ENCODE assay signal across 12 cellular contexts in the genomic region with DNA sequence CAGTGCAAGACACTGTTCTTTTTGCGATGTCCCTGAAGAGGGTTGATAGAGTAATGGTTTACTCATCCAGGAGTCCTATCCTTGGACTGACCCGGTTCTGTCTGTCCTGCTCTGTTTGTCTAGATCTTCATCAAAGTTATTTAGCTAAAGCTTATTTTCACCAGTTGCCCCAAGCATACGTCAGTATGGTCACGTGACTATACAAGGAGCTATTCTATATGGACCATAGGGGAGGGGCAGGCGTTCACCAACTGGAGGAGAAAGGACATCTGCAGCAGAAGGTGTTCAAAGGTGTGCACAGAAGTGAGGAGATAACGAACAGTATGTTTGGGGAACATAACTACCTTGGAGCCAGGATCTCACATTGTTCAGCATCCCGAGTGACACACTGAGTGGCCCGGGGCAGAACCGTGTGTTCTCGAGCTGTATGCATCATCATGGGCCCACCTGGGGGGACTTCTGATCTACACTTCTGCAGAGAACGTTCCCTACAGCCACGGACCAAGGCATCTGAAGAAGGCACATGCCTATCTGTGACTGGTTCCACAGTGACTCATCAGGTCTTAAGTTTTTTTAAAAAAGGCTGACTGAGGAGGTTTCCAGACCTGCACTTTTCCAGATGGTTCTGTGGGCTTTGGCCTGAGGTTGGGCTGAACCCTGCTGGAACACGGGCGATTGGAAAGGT.
DNase-seq lines count a peak whose midpoint lies in the region; ATAC-seq, FAIRE-seq and TF ChIP-seq lines count a peak whose summit lies in the region.
"Had no signal": no experiment of that assay in that cellular context is flagged by ENCODE, and none has a peak within 500 bp of the region (broad histone marks: within the 10 kb centered on the region; RNA-seq: fewer than 3 reads in every experiment).

No MANE protein-coding gene starts in this region.

- in situ Hi-C loops in G401 (cut with HindIII; ENCODE audit: low sequenced_read_pairs), result no loop called here

- H3K9me3 ChIP-seq in PC-9 (ENCODE audit: insufficient read depth, low read depth) (no peaks in the 10 kb centered on the region), endothelial cell of umbilical vein (replicated peaks; ENCODE audit: control insufficient read depth, insufficient read depth, low read length) (no peaks in the 10 kb centered on the region)
- H3K9me3 ChIP-seq: BE2C had no signal

- no peak for ATAC-seq in GM19324 (IDR thresholded peaks at IDR 0.05; ENCODE audit: low FRiP score, unreplicated experiment)
- ATAC-seq: Right ventricle myocardium inferior had no signal

- no peak for TF ChIP-seq CTCF in PC-9 (conservative IDR thresholded peaks at IDR 0.05)
- TF ChIP-seq CTCF in endothelial cell of umbilical vein (IDR thresholded peaks at IDR 0.05; ENCODE audit: extremely low read depth in 1 of 2, insufficient read depth in 1 of 2, low read depth in 1 of 2, low read length in 2 of 2), result no peak

- POLR2A ChIA-PET in PC-9 (lab: Charles Lee; ENCODE audit: unreplicated experiment), result no interaction called here
- POLR2A ChIA-PET in endothelial cell of umbilical vein (lab: Charles Lee), result no interaction called here

- no peaks in the 10 kb centered on the region for H3K9me1 ChIP-seq in endothelial cell of umbilical vein (replicated peaks; ENCODE audit: control insufficient read depth, extremely low read depth, insufficient read depth, low read length)

- H3K9me3 Mint-ChIP-seq in activated naive CD8-positive, alpha-beta T cell treated with anti-CD3 and anti-CD28 coated beads for 36 hours, result no peaks in the 10 kb centered on the region

- H3K4me2 ChIP-seq in PC-9 (0 out of 2 replicates have a peak overlapping the region, but pooled peaks have one; percentile 5), endothelial cell of umbilical vein (ENCODE audit: insufficient read depth, low read length) (no peak overlapping the region)

- H3K27ac ChIP-seq in PC-9 (no peak overlapping the region), endothelial cell of umbilical vein (ENCODE audit: insufficient read depth, low read depth, low read length) (no peak overlapping the region)

- no peak overlapping the region for H3K9ac ChIP-seq in endothelial cell of umbilical vein (replicated peaks; ENCODE audit: extremely low read depth, insufficient read depth, low read length)

- BruUV-seq in PC-9 (replicated peaks; lab: Mats Ljungman, UMichigan) (no TSS peak), endothelial cell of umbilical vein (replicated peaks; lab: Mats Ljungman, UMichigan) (no TSS peak)

- no peak for FAIRE-seq in endothelial cell of umbilical vein (lab: Jason Lieb, UNC)

- no peak overlapping the region for H2AFZ ChIP-seq in PC-9
- H2AFZ ChIP-seq in endothelial cell of umbilical vein (ENCODE audit: low read depth, low read length), result no peak overlapping the region

- H3K4me1 ChIP-seq in PC-9 (replicated peaks; ENCODE audit: insufficient read depth) (peaks cover 39% of the 10 kb centered on the region), endothelial cell of umbilical vein (ENCODE audit: control insufficient read depth, extremely low read depth, insufficient read depth, low read length) (peaks cover 7% of the 10 kb centered on the region)
- H3K4me1 ChIP-seq: BE2C had no signal

- no peak overlapping the region for H3K4me3 ChIP-seq in PC-9
- H3K4me3 ChIP-seq in endothelial cell of umbilical vein (replicated peaks in 1 of 3; ENCODE audit: insufficient read depth in 1 of 3, low read depth in 1 of 3, low read length in 3 of 3), result no peak overlapping the region

- intact Hi-C loops in PC-9 (cut with micrococcal nuclease; ENCODE audit: unreplicated experiment) (no loop called here), endothelial cell of umbilical vein (cut with micrococcal nuclease) (no loop called here)

- no peak for TF ChIP-seq POLR2A in endothelial cell of umbilical vein (IDR thresholded peaks at IDR 0.05; ENCODE audit: low read depth, low read length)

- peak; percentile 35 for DNase-seq in activated T-cell treated with anti-CD3 and anti-CD28 coated beads, Interleukin-2, amount 50 U/mL, for 48 hours
- DNase-seq in activated T-cell treated with anti-CD3 and anti-CD28 coated beads for 4 hours, result no peak
- peak in 1 of 2 experiments; percentile 69 for DNase-seq in PC-9
- no peak for DNase-seq in endothelial cell of umbilical vein (ENCODE audit: low read depth, low spot score)
- DNase-seq in renal cortical epithelial cell (ENCODE audit: low read depth), result peak; percentile 86
- DNase-seq in G401 (ENCODE audit: low spot score), result no peak
- DNase-seq in activated naive CD8-positive, alpha-beta T cell treated with anti-CD3 and anti-CD28 coated beads for 36 hours, result no peak
- DNase-seq: activated CD4-positive, alpha-beta T cell treated with anti-CD3 and anti-CD28 coated beads, Interleukin-2, amount 50 U/mL, for 48 hours; BE2C had no signal

- H4K20me1 ChIP-seq in PC-9 (ENCODE audit: insufficient read depth), result no peaks in the 10 kb centered on the region
- H4K20me1 ChIP-seq in endothelial cell of umbilical vein (replicated peaks; ENCODE audit: control insufficient read depth, extremely low read depth, insufficient read depth, low read length), result no peaks in the 10 kb centered on the region

- H3K27ac Mint-ChIP-seq in activated naive CD8-positive, alpha-beta T cell treated with anti-CD3 and anti-CD28 coated beads for 36 hours, result no peak overlapping the region
- H3K27ac Mint-ChIP-seq: brain had no signal

- CTCF ChIA-PET in PC-9 (lab: Charles Lee) (no interaction called here), endothelial cell of umbilical vein (lab: Charles Lee) (interaction anchor here (0.8 to 1.7 kb wide), 2 partner anchors 9 to 71 kb away, joined by 3 to 4 read pairs; no protein-coding TSS in a partner anchor)

- H3K36me3 ChIP-seq in PC-9 (ENCODE audit: low read depth) (no peaks in the 10 kb centered on the region), endothelial cell of umbilical vein (ENCODE audit: control insufficient read depth in 2 of 2, extremely low read depth in 1 of 2, insufficient read depth in 2 of 2, low read length in 2 of 2) (no peaks in the 10 kb centered on the region)
- H3K36me3 ChIP-seq: BE2C had no signal

- H3F3A ChIP-seq in PC-9 (ENCODE audit: insufficient read depth, low read depth), result peaks cover 20% of the 10 kb centered on the region

- no peaks in the 10 kb centered on the region for H3K9me2 ChIP-seq in PC-9 (ENCODE audit: insufficient read depth)

- no peaks in the 10 kb centered on the region for H3K27me3 Mint-ChIP-seq in activated naive CD8-positive, alpha-beta T cell treated with anti-CD3 and anti-CD28 coated beads for 36 hours

- H3K27me3 ChIP-seq in PC-9 (ENCODE audit: insufficient read depth, low read depth), result no peaks in the 10 kb centered on the region
- peaks cover 0 to 3% of the 10 kb centered on the region in 2 experiments for H3K27me3 ChIP-seq in endothelial cell of umbilical vein (ENCODE audit: control insufficient read depth in 2 of 2, insufficient read depth in 2 of 2, low read length in 2 of 2)
- H3K27me3 ChIP-seq: BE2C had no signal

- dilution Hi-C loops in endothelial cell of umbilical vein (cut with MboI; ENCODE audit: extremely low pct_ligation_motif_present, low sequenced_read_pairs), result no loop called here

- peaks cover 35% of the 10 kb centered on the region for H3K4me1 Mint-ChIP-seq in activated naive CD8-positive, alpha-beta T cell treated with anti-CD3 and anti-CD28 coated beads for 36 hours
- H3K4me1 Mint-ChIP-seq: brain had no signal

- H3K79me2 ChIP-seq in PC-9 (ENCODE audit: low read depth), result no peaks in the 10 kb centered on the region
- no peaks in the 10 kb centered on the region for H3K79me2 ChIP-seq in endothelial cell of umbilical vein (ENCODE audit: control insufficient read depth, insufficient read depth, low read length)

- no peaks in the 10 kb centered on the region for H3K36me3 Mint-ChIP-seq in activated naive CD8-positive, alpha-beta T cell treated with anti-CD3 and anti-CD28 coated beads for 36 hours
- H3K36me3 Mint-ChIP-seq: brain had no signal

- no peak overlapping the region for H3K4me3 Mint-ChIP-seq in activated naive CD8-positive, alpha-beta T cell treated with anti-CD3 and anti-CD28 coated beads for 36 hours
- H3K4me3 Mint-ChIP-seq: brain had no signal

TF ChIP-seq in endothelial cell of umbilical vein, 7 proteins besides CTCF, POLR2A, EP300 and RAD21:
- TF ChIP-seq EZH2 (IDR thresholded peaks at IDR 0.05; ENCODE audit: borderline replicate concordance, low read depth, low read length, severe bottlenecking) (no peak), JUN (IDR thresholded peaks at IDR 0.05; ENCODE audit: borderline replicate concordance, insufficient read depth, insufficient read length, low read depth) (no peak), POLR2AphosphoS5 (IDR thresholded peaks at IDR 0.05; ENCODE audit: insufficient read depth, low read depth, low read length) (no peak), FOS (IDR thresholded peaks at IDR 0.05; ENCODE audit: borderline replicate concordance, insufficient read depth, low read length) (peak; percentile 62), MYC (IDR thresholded peaks at IDR 0.05; ENCODE audit: low read depth, low read length) (no peak)
- TF ChIP-seq, protein P1, sequence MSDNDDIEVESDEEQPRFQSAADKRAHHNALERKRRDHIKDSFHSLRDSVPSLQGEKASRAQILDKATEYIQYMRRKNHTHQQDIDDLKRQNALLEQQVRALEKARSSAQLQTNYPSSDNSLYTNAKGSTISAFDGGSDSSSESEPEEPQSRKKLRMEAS (IDR thresholded peaks at IDR 0.05; ENCODE audit: insufficient read depth, insufficient read length), result no peak
TF ChIP-seq in endothelial cell of umbilical vein: peak in this region for 1.

Comparison
In these comparisons a context has a peak if more than half of its experiments do, and no peak if none do; other contexts are left out.
1. DNase-seq: peak in activated T-cell treated with anti-CD3 and anti-CD28 coated beads, Interleukin-2, amount 50 U/mL, for 48 hours (2 of 2) and renal cortical epithelial cell (single experiment); none in activated T-cell treated with anti-CD3 and anti-CD28 coated beads for 4 hours (single experiment), endothelial cell of umbilical vein (single experiment), G401 (single experiment) and activated naive CD8-positive, alpha-beta T cell treated with anti-CD3 and anti-CD28 coated beads for 36 hours (single experiment).